1 cellular context compared by ENCODE assay signal in the genomic region with DNA sequence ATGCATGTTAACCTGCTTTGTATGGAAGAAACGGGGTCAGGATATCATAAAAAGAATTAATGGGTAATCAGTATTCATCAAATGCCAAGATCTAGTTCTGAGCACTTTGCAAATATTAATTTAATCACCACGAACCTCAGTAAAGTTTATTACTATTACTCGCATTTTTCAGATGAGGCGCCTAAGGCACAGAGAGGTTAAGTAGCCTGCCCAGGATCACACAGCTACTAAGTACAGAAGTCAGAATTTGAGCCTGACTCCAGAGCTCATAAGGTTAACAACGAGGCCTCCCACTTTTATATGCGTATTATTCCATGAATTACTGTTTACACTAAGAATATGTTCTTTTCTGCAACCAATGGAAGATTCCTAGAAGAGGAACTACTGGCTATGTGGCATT.
TF ChIP-seq lines count a peak whose summit lies in the region.

No MANE protein-coding gene starts in this region.

TF ChIP-seq in K562, 482 proteins besides CTCF, POLR2A, EP300 and RAD21 (continued from another document):
- TF ChIP-seq, protein P1, sequence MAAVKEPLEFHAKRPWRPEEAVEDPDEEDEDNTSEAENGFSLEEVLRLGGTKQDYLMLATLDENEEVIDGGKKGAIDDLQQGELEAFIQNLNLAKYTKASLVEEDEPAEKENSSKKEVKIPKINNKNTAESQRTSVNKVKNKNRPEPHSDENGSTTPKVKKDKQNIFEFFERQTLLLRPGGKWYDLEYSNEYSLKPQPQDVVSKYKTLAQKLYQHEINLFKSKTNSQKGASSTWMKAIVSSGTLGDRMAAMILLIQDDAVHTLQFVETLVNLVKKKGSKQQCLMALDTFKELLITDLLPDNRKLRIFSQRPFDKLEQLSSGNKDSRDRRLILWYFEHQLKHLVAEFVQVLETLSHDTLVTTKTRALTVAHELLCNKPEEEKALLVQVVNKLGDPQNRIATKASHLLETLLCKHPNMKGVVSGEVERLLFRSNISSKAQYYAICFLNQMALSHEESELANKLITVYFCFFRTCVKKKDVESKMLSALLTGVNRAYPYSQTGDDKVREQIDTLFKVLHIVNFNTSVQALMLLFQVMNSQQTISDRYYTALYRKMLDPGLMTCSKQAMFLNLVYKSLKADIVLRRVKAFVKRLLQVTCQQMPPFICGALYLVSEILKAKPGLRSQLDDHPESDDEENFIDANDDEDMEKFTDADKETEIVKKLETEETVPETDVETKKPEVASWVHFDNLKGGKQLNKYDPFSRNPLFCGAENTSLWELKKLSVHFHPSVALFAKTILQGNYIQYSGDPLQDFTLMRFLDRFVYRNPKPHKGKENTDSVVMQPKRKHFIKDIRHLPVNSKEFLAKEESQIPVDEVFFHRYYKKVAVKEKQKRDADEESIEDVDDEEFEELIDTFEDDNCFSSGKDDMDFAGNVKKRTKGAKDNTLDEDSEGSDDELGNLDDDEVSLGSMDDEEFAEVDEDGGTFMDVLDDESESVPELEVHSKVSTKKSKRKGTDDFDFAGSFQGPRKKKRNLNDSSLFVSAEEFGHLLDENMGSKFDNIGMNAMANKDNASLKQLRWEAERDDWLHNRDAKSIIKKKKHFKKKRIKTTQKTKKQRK (IDR thresholded peaks at IDR 0.05; ENCODE audit: borderline replicate concordance, low read depth, low read length): no peak
- TF ChIP-seq MTA3 (IDR thresholded peaks at IDR 0.05; ENCODE audit: borderline replicate concordance) (no peak), MEIS2 (IDR thresholded peaks at IDR 0.05; ENCODE audit: partially characterized antibody) (no peak), NRF1 (conservative IDR thresholded peaks at IDR 0.05 in 1 of 2, IDR thresholded peaks at IDR 0.05 in 1 of 2) (no peak), ZNF316 (IDR thresholded peaks at IDR 0.05) (no peak), CBFA2T2 (conservative IDR thresholded peaks at IDR 0.05) (no peak), ZSCAN29 (IDR thresholded peaks at IDR 0.05) (no peak), RBM25 (IDR thresholded peaks at IDR 0.05; ENCODE audit: low read depth, low read length, severe bottlenecking) (peak; percentile 65)
